In the genomic region with DNA sequence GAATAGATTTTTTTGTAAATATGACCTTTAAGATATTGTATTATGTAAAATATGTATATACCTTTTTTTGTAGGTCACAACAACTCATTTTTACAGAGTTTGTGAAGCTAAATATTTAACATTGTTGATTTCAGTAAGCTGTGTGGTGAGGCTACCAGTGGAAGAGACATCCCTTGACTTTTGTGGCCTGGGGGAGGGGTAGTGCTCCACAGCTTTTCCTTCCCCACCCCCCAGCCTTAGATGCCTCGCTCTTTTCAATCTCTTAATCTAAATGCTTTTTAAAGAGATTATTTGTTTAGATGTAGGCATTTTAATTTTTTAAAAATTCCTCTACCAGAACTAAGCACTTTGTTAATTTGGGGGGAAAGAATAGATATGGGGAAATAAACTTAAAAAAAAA, we compare ENCODE assay signal across 22 cellular contexts.
DNase-seq lines count a peak whose midpoint lies in the region; ATAC-seq, FAIRE-seq and TF ChIP-seq lines count a peak whose summit lies in the region.
"Had no signal": no experiment of that assay in that cellular context is flagged by ENCODE, and none has a peak within 500 bp of the region (broad histone marks: within the 10 kb centered on the region; RNA-seq: fewer than 3 reads in every experiment).

No MANE protein-coding gene starts in this region.

- H3K36me3 Mint-ChIP-seq in CD8-positive, alpha-beta T cell = peaks cover 81% of the 10 kb centered on the region
- peaks cover 17 to 44% (median 34%) of the 10 kb centered on the region in 3 experiments; a peak in 6 of 7 replicates for H3K36me3 Mint-ChIP-seq in H9 (ENCODE audit: insufficient read depth in 1 of 3, low read depth in 3 of 3)
- H3K36me3 Mint-ChIP-seq in effector memory CD8-positive, alpha-beta T cell (ENCODE audit: insufficient read depth) = peaks cover 73% of the 10 kb centered on the region
- peaks cover 70% of the 10 kb centered on the region for H3K36me3 Mint-ChIP-seq in activated CD4-positive, alpha-beta memory T cell treated with anti-CD3 and anti-CD28 coated beads, Interleukin-2, amount 10 ng/mL, durations not matched to agents 7 days and 5 days (ENCODE audit: low read depth)

- no CpG with 5 or more reads among the region's 1 CpG for WGBS in H9 (ENCODE audit: extremely low coverage, insufficient read length, low lambda C conversion rate)
- WGBS in mesendoderm (ENCODE audit: extremely low coverage, insufficient coverage, low lambda C conversion rate) = no CpG with 5 or more reads among the region's 1 CpG
- 95 to 100% (median 97%) methylated on average over 1 of the region's 1 CpG for WGBS in psoas muscle, 3 donors

- DNase-seq in CD8-positive, alpha-beta T cell = no peak
- DNase-seq in H9 (no peak), mesendoderm (peak; percentile 34), psoas muscle (no peak), GM12892 (ENCODE audit: insufficient read length) (no peak)
- no peak for DNase-seq in effector memory CD8-positive, alpha-beta T cell
- no peak for DNase-seq in activated CD4-positive, alpha-beta memory T cell treated with anti-CD3 and anti-CD28 coated beads, Interleukin-2, amount 10 ng/mL, durations not matched to agents 7 days and 5 days
- DNase-seq: Calu3; CD4-positive, alpha-beta memory T cell; DMS79; HCEC 1CT; Karpas-422; MM.1S; NCI-H1092; NCI-H1436 treated with DMSO at 0.1 percent for 48 hours; NCI-H2029 treated with DMSO at 0.1 percent for 48 hours; NCI-H2171; NCI-H526 treated with DMSO at 0.1 percent for 48 hours had no signal

- no peaks in the 10 kb centered on the region for H3K27me3 Mint-ChIP-seq in CD8-positive, alpha-beta T cell (ENCODE audit: low read depth)
- H3K27me3 Mint-ChIP-seq in H9 (ENCODE audit: low read depth) = no peaks in the 10 kb centered on the region
- H3K27me3 Mint-ChIP-seq in effector memory CD8-positive, alpha-beta T cell = no peaks in the 10 kb centered on the region
- H3K27me3 Mint-ChIP-seq in activated CD4-positive, alpha-beta memory T cell treated with anti-CD3 and anti-CD28 coated beads, Interleukin-2, amount 10 ng/mL, durations not matched to agents 7 days and 5 days = no peaks in the 10 kb centered on the region
- H3K27me3 Mint-ChIP-seq: CD4-positive, alpha-beta memory T cell; IgD-negative memory B cell had no signal

- no peaks in the 10 kb centered on the region for H4K20me1 ChIP-seq in H9 (ENCODE audit: control insufficient read depth, insufficient read depth, insufficient read length)

- no peak overlapping the region for H3K27ac ChIP-seq in CD8-positive, alpha-beta T cell (ENCODE audit: low read depth, low read length)
- H3K27ac ChIP-seq in H9 (ENCODE audit: insufficient read length, low read depth, low read length) (no peak overlapping the region), mesendoderm (ENCODE audit: low read depth, low read length) (no peak overlapping the region), psoas muscle (no peak overlapping the region)
- H3K27ac ChIP-seq: A549 had no signal

- H3K4me1 Mint-ChIP-seq in CD8-positive, alpha-beta T cell (ENCODE audit: low read depth) = no peaks in the 10 kb centered on the region
- peaks cover 32 to 38% of the 10 kb centered on the region in 2 experiments for H3K4me1 Mint-ChIP-seq in H9
- H3K4me1 Mint-ChIP-seq in effector memory CD8-positive, alpha-beta T cell (ENCODE audit: low read depth in 2 of 2) = no peaks in the 10 kb centered on the region
- H3K4me1 Mint-ChIP-seq in activated CD4-positive, alpha-beta memory T cell treated with anti-CD3 and anti-CD28 coated beads, Interleukin-2, amount 10 ng/mL, durations not matched to agents 7 days and 5 days = no peaks in the 10 kb centered on the region
- H3K4me1 Mint-ChIP-seq: CD4-positive, alpha-beta memory T cell; IgD-negative memory B cell had no signal

- no peak overlapping the region for H2BK5ac ChIP-seq in H9 (ENCODE audit: insufficient read length, low read length)
- no peak overlapping the region for H2BK5ac ChIP-seq in mesendoderm (ENCODE audit: low read length)

- POLR2A ChIA-PET in CD8-positive, alpha-beta T cell (lab: Charles Lee) = no interaction called here
- POLR2A ChIA-PET in activated CD4-positive, alpha-beta memory T cell treated with anti-CD3 and anti-CD28 coated beads, Interleukin-2, amount 10 ng/mL, durations not matched to agents 7 days and 5 days (lab: Charles Lee) = no interaction called here

- H2AK5ac ChIP-seq in H9 (ENCODE audit: insufficient read length, low read length) (no peak overlapping the region), mesendoderm (ENCODE audit: low read length) (no peak overlapping the region)

- H3K4me2 ChIP-seq in H9 (ENCODE audit: insufficient read depth, insufficient read length, low read length) = no peak overlapping the region
- H3K4me2 ChIP-seq in mesendoderm (ENCODE audit: low read length) = no peak overlapping the region
- H3K4me2 ChIP-seq: A549 had no signal

- no peak overlapping the region for H3K4me3 ChIP-seq in CD8-positive, alpha-beta T cell (ENCODE audit: low read depth, low read length)
- H3K4me3 ChIP-seq in mesendoderm (ENCODE audit: low read length) (no peak overlapping the region), psoas muscle (no peak overlapping the region)
- H3K4me3 ChIP-seq: A549 had no signal

- no peak overlapping the region for H4K91ac ChIP-seq in H9 (ENCODE audit: insufficient read length, low read depth, low read length)

- H2BK120ac ChIP-seq in H9 (ENCODE audit: low read depth, low read length, poor library complexity, severe bottlenecking) (no peak overlapping the region), mesendoderm (ENCODE audit: low read depth, low read length) (no peak overlapping the region)

- H3K56ac ChIP-seq in H9 (ENCODE audit: insufficient read length, low read depth, low read length) (no peak overlapping the region), mesendoderm (ENCODE audit: low read length) (no peak overlapping the region)

- H2BK20ac ChIP-seq in H9 (ENCODE audit: low read depth, low read length, poor library complexity, severe bottlenecking) = no peak overlapping the region

- H2AFZ ChIP-seq in H9 (ENCODE audit: low read length) = no peak overlapping the region

- no peak overlapping the region for H3K4me3 Mint-ChIP-seq in CD8-positive, alpha-beta T cell
- H3K4me3 Mint-ChIP-seq in H9 = peak overlapping the region in 1 of 2 experiments; percentile 43; a peak in 1 of 5 replicates
- H3K4me3 Mint-ChIP-seq in effector memory CD8-positive, alpha-beta T cell = no peak overlapping the region
- no peak overlapping the region for H3K4me3 Mint-ChIP-seq in activated CD4-positive, alpha-beta memory T cell treated with anti-CD3 and anti-CD28 coated beads, Interleukin-2, amount 10 ng/mL, durations not matched to agents 7 days and 5 days
- H3K4me3 Mint-ChIP-seq: CD4-positive, alpha-beta memory T cell; IgD-negative memory B cell had no signal

- H3K79me1 ChIP-seq in H9 (ENCODE audit: insufficient read depth, low read depth, low read length, poor library complexity, severe bottlenecking) = no peaks in the 10 kb centered on the region
- H3K79me1 ChIP-seq in mesendoderm (ENCODE audit: low read length) = no peaks in the 10 kb centered on the region

- no peak for ATAC-seq in CD8-positive, alpha-beta T cell
- ATAC-seq in effector memory CD8-positive, alpha-beta T cell (replicated peaks) = no peak
- ATAC-seq in psoas muscle = no peak
- ATAC-seq: A549, Right ventricle myocardium inferior had no signal

- H3K14ac ChIP-seq in H9 (ENCODE audit: insufficient read depth, low read length) = no peak overlapping the region

- no peaks in the 10 kb centered on the region for H3K4me1 ChIP-seq in CD8-positive, alpha-beta T cell (ENCODE audit: insufficient read depth, low read length)
- H3K4me1 ChIP-seq in H9 (ENCODE audit: insufficient read depth, low read length) = peaks cover 11% of the 10 kb centered on the region; the same call in 1 of the 2 replicates
- H3K4me1 ChIP-seq in mesendoderm (ENCODE audit: control insufficient read depth, low read depth, low read length) = no peaks in the 10 kb centered on the region
- H3K4me1 ChIP-seq in psoas muscle = no peaks in the 10 kb centered on the region
- H3K4me1 ChIP-seq: A549 had no signal

- no peak overlapping the region for H2BK15ac ChIP-seq in H9 (ENCODE audit: low read depth, low read length)
- H2BK15ac ChIP-seq in mesendoderm (replicated peaks; ENCODE audit: low read depth) = no peak overlapping the region

- H4K8ac ChIP-seq in H9 (replicated peaks; ENCODE audit: insufficient read length, low read depth, low read length) = no peak overlapping the region
- no peak overlapping the region for H4K8ac ChIP-seq in mesendoderm (ENCODE audit: low read depth, low read length)

- intact Hi-C loops in CD8-positive, alpha-beta T cell (cut with DNase I, micrococcal nuclease) = no loop called here
- intact Hi-C loops in psoas muscle (cut with DNase I) = no loop called here

- no peak for TF ChIP-seq CTCF in CD8-positive, alpha-beta T cell (IDR thresholded peaks at IDR 0.05)
- no peak for TF ChIP-seq CTCF in H9 (conservative IDR thresholded peaks at IDR 0.05)
- TF ChIP-seq CTCF in psoas muscle (IDR thresholded peaks at IDR 0.05) = no peak

- H3K23ac ChIP-seq in H9 (ENCODE audit: insufficient read length, low read depth, low read length) (no peak overlapping the region), mesendoderm (ENCODE audit: low read length) (no peak overlapping the region)

- no peak overlapping the region for H2BK12ac ChIP-seq in H9 (ENCODE audit: insufficient read length, low read depth, low read length)

- H3K36me3 ChIP-seq in CD8-positive, alpha-beta T cell (ENCODE audit: insufficient read depth, low read length) = peaks cover 51% of the 10 kb centered on the region
- peaks cover 3% of the 10 kb centered on the region for H3K36me3 ChIP-seq in mesendoderm (ENCODE audit: control insufficient read depth, insufficient read depth, low read length)
- peaks cover 7 to 87% of the 10 kb centered on the region in 2 donors for H3K36me3 ChIP-seq in psoas muscle (ENCODE audit: insufficient read depth in 1 of 2, low read depth in 1 of 2)

- no peaks in the 10 kb centered on the region for H3K9me3 Mint-ChIP-seq in CD8-positive, alpha-beta T cell
- H3K9me3 Mint-ChIP-seq in H9 = no peaks in the 10 kb centered on the region
- no peaks in the 10 kb centered on the region for H3K9me3 Mint-ChIP-seq in effector memory CD8-positive, alpha-beta T cell
- no peaks in the 10 kb centered on the region for H3K9me3 Mint-ChIP-seq in activated CD4-positive, alpha-beta memory T cell treated with anti-CD3 and anti-CD28 coated beads, Interleukin-2, amount 10 ng/mL, durations not matched to agents 7 days and 5 days
- H3K9me3 Mint-ChIP-seq: CD4-positive, alpha-beta memory T cell; IgD-negative memory B cell had no signal

- FAIRE-seq in GM12892 (lab: Jason Lieb, UNC) = no peak
- FAIRE-seq: A549, RCC 7860 had no signal

- CTCF ChIA-PET in CD8-positive, alpha-beta T cell (lab: Charles Lee) = interaction anchor here (2.7 kb wide), 1 partner anchor 9 kb away, joined by 11 read pairs; no protein-coding TSS in a partner anchor
- CTCF ChIA-PET in activated CD4-positive, alpha-beta memory T cell treated with anti-CD3 and anti-CD28 coated beads, Interleukin-2, amount 10 ng/mL, durations not matched to agents 7 days and 5 days (lab: Charles Lee) = interaction anchor here (2.6 kb wide), 1 partner anchor 9 kb away, joined by 14 read pairs; no protein-coding TSS in a partner anchor

- H3K4ac ChIP-seq in H9 (ENCODE audit: low read depth, low read length) (no peak overlapping the region), mesendoderm (ENCODE audit: low read depth, low read length) (no peak overlapping the region)

- H3K23me2 ChIP-seq in H9 (ENCODE audit: insufficient read length, low read depth, low read length, poor library complexity, severe bottlenecking) = no peaks in the 10 kb centered on the region

- H3K9me3 ChIP-seq in CD8-positive, alpha-beta T cell (ENCODE audit: low read length) = no peaks in the 10 kb centered on the region
- no peaks in the 10 kb centered on the region for H3K9me3 ChIP-seq in H9 (ENCODE audit: control insufficient read depth, low read depth, low read length)
- H3K9me3 ChIP-seq in psoas muscle = no peaks in the 10 kb centered on the region
- H3K9me3 ChIP-seq: A549 had no signal

- no peak overlapping the region for H3T11ph ChIP-seq in H9 (ENCODE audit: low read length)

- H3K18ac ChIP-seq in H9 (ENCODE audit: insufficient read length, low read depth, low read length) (no peak overlapping the region), mesendoderm (ENCODE audit: low read length) (no peak overlapping the region)

- TF ChIP-seq POLR2A in GM12892 (IDR thresholded peaks at IDR 0.05; ENCODE audit: low read depth, low read length) = no peak

- H3K9ac ChIP-seq in H9 (ENCODE audit: extremely low read depth, insufficient read length, low read length) = no peak overlapping the region
- no peak overlapping the region for H3K9ac ChIP-seq in mesendoderm (ENCODE audit: low read length)

- H4K5ac ChIP-seq in H9 (ENCODE audit: insufficient read length, low read depth, low read length) = no peak overlapping the region
- no peak overlapping the region for H4K5ac ChIP-seq in mesendoderm (ENCODE audit: low read length)

- no peaks in the 10 kb centered on the region for H3K27me3 ChIP-seq in CD8-positive, alpha-beta T cell (ENCODE audit: insufficient read depth, low read length)
- H3K27me3 ChIP-seq in H9 (ENCODE audit: insufficient read depth, low read length) (no peaks in the 10 kb centered on the region), mesendoderm (ENCODE audit: insufficient read depth, low read length, poor library complexity) (no peaks in the 10 kb centered on the region), psoas muscle (ENCODE audit: insufficient read depth in 3 of 3, low read length in 2 of 3) (no peaks in the 10 kb centered on the region)

- H3K79me2 ChIP-seq in H9 (ENCODE audit: insufficient read depth, low read length) = no peaks in the 10 kb centered on the region
- H3K79me2 ChIP-seq in mesendoderm (ENCODE audit: control insufficient read depth, insufficient read depth, low read length) = no peaks in the 10 kb centered on the region

- H3K27ac Mint-ChIP-seq in CD8-positive, alpha-beta T cell = peak overlapping the region; percentile 11
- H3K27ac Mint-ChIP-seq in H9 = peak overlapping the region in 2 of 3 experiments; percentile 34 to 71; a peak in 5 of 7 replicates
- peak overlapping the region; percentile 19 to 52 for H3K27ac Mint-ChIP-seq in effector memory CD8-positive, alpha-beta T cell
- H3K27ac Mint-ChIP-seq in activated CD4-positive, alpha-beta memory T cell treated with anti-CD3 and anti-CD28 coated beads, Interleukin-2, amount 10 ng/mL, durations not matched to agents 7 days and 5 days = no peak overlapping the region
